Comparison of ENCODE assay signal across 2 cellular contexts in genomic region chr4:112236040-112236439, GRCh38.
A peak's percentile ranks its signal among the peaks of the same experiment; 100 is the strongest.
TF ChIP-seq lines count a peak whose summit lies in the region.

No MANE protein-coding gene starts in this region.

TF ChIP-seq in HepG2, 621 proteins besides CTCF, POLR2A, EP300 and RAD21:
- TF ChIP-seq MAFF (IDR thresholded peaks at IDR 0.05; ENCODE audit: low read depth, low read length) (peak; percentile 97), BRCA1 (CRISPR knock-in tag; IDR thresholded peaks at IDR 0.05) (no peak), MAFK (conservative IDR thresholded peaks at IDR 0.05 in 1 of 2, IDR thresholded peaks at IDR 0.05 in 1 of 2; ENCODE audit: low read length in 2 of 2) (peak; percentile 97 to 98)

TF ChIP-seq in H1, 55 proteins besides CTCF, POLR2A, EP300 and RAD21:
- TF ChIP-seq MAFK (IDR thresholded peaks at IDR 0.05; ENCODE audit: low read depth, low read length) (peak; percentile 95), TAF1 (IDR thresholded peaks at IDR 0.05; ENCODE audit: low read depth, low read length) (no peak)
